In the genomic region with DNA sequence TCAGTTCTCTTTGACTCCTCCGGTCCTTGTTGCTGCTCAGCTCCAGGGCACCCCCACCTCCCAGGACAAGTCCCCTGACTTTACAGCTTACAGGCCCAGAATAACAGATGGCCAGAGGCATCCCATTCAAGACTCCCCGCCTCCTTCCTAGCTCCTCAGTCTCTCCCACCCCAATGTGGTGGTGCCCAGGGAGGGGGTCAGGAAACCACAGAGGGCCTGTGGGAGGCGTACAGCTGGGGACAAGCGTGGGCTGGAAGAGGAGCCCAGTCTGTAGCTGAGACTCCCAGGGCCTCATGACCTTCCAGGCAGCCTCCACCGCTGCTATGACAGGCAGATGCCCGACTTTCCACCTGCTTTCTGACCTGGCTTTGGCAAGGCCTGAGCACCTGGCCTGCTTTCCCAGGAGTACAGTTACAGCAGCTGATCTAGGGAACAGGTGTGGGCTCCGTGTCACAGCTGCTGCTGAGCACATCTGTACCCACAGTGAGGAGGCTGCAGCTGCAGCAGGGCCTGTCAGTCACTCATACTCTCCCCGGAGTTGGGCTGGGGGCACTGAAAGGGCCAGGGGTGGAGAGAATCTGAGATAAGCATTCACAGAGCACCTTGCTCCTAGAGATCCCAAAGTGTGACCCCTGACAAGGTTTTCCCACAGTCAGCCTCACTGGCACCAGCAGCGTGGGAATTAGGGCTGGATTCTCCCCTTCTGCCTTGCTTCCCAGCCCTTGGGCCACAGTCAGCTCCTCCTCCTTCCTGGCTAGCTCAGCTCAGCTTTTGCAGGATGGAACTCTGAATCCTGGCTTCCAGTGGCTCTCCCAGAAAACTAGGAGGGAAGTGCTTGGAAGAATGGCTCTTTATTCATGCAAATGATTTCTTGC, we compare ENCODE assay signal across 1 cellular context.
TF ChIP-seq lines count a peak whose summit lies in the region.

No MANE protein-coding gene starts in this region.

TF ChIP-seq in WTC11, 78 proteins besides CTCF, POLR2A, EP300 and RAD21 (continued from another document):
- TF ChIP-seq, protein P1, sequence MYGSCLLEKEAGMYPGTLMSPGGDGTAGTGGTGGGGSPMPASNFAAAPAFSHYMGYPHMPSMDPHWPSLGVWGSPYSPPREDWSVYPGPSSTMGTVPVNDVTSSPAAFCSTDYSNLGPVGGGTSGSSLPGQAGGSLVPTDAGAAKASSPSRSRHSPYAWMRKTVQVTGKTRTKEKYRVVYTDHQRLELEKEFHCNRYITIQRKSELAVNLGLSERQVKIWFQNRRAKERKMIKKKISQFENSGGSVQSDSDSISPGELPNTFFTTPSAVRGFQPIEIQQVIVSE (CRISPR knock-in tag; IDR thresholded peaks at IDR 0.05; ENCODE audit: borderline replicate concordance), result no peak
- TF ChIP-seq, protein P2, sequence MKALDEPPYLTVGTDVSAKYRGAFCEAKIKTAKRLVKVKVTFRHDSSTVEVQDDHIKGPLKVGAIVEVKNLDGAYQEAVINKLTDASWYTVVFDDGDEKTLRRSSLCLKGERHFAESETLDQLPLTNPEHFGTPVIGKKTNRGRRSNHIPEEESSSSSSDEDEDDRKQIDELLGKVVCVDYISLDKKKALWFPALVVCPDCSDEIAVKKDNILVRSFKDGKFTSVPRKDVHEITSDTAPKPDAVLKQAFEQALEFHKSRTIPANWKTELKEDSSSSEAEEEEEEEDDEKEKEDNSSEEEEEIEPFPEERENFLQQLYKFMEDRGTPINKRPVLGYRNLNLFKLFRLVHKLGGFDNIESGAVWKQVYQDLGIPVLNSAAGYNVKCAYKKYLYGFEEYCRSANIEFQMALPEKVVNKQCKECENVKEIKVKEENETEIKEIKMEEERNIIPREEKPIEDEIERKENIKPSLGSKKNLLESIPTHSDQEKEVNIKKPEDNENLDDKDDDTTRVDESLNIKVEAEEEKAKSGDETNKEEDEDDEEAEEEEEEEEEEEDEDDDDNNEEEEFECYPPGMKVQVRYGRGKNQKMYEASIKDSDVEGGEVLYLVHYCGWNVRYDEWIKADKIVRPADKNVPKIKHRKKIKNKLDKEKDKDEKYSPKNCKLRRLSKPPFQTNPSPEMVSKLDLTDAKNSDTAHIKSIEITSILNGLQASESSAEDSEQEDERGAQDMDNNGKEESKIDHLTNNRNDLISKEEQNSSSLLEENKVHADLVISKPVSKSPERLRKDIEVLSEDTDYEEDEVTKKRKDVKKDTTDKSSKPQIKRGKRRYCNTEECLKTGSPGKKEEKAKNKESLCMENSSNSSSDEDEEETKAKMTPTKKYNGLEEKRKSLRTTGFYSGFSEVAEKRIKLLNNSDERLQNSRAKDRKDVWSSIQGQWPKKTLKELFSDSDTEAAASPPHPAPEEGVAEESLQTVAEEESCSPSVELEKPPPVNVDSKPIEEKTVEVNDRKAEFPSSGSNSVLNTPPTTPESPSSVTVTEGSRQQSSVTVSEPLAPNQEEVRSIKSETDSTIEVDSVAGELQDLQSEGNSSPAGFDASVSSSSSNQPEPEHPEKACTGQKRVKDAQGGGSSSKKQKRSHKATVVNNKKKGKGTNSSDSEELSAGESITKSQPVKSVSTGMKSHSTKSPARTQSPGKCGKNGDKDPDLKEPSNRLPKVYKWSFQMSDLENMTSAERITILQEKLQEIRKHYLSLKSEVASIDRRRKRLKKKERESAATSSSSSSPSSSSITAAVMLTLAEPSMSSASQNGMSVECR (CRISPR knock-in tag; IDR thresholded peaks at IDR 0.05; ENCODE audit: borderline replicate concordance), result no peak
- TF ChIP-seq, protein P3, sequence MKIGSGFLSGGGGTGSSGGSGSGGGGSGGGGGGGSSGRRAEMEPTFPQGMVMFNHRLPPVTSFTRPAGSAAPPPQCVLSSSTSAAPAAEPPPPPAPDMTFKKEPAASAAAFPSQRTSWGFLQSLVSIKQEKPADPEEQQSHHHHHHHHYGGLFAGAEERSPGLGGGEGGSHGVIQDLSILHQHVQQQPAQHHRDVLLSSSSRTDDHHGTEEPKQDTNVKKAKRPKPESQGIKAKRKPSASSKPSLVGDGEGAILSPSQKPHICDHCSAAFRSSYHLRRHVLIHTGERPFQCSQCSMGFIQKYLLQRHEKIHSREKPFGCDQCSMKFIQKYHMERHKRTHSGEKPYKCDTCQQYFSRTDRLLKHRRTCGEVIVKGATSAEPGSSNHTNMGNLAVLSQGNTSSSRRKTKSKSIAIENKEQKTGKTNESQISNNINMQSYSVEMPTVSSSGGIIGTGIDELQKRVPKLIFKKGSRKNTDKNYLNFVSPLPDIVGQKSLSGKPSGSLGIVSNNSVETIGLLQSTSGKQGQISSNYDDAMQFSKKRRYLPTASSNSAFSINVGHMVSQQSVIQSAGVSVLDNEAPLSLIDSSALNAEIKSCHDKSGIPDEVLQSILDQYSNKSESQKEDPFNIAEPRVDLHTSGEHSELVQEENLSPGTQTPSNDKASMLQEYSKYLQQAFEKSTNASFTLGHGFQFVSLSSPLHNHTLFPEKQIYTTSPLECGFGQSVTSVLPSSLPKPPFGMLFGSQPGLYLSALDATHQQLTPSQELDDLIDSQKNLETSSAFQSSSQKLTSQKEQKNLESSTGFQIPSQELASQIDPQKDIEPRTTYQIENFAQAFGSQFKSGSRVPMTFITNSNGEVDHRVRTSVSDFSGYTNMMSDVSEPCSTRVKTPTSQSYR (CRISPR knock-in tag; IDR thresholded peaks at IDR 0.05), result no peak
- TF ChIP-seq RORB (CRISPR knock-in tag; IDR thresholded peaks at IDR 0.05), result no peak
- TF ChIP-seq ZNF121 (CRISPR knock-in tag; IDR thresholded peaks at IDR 0.05), result no peak
- no peak for TF ChIP-seq PRRX2 (CRISPR knock-in tag; IDR thresholded peaks at IDR 0.05)
- TF ChIP-seq, protein P4, sequence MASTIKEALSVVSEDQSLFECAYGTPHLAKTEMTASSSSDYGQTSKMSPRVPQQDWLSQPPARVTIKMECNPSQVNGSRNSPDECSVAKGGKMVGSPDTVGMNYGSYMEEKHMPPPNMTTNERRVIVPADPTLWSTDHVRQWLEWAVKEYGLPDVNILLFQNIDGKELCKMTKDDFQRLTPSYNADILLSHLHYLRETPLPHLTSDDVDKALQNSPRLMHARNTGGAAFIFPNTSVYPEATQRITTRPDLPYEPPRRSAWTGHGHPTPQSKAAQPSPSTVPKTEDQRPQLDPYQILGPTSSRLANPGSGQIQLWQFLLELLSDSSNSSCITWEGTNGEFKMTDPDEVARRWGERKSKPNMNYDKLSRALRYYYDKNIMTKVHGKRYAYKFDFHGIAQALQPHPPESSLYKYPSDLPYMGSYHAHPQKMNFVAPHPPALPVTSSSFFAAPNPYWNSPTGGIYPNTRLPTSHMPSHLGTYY (CRISPR knock-in tag; IDR thresholded peaks at IDR 0.05), result no peak
- TF ChIP-seq, protein P5, sequence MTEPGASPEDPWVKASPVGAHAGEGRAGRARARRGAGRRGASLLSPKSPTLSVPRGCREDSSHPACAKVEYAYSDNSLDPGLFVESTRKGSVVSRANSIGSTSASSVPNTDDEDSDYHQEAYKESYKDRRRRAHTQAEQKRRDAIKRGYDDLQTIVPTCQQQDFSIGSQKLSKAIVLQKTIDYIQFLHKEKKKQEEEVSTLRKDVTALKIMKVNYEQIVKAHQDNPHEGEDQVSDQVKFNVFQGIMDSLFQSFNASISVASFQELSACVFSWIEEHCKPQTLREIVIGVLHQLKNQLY (CRISPR knock-in tag; IDR thresholded peaks at IDR 0.05), result no peak
- TF ChIP-seq SMAD4 (CRISPR knock-in tag; IDR thresholded peaks at IDR 0.05), result no peak
- TF ChIP-seq GRHL2 (CRISPR knock-in tag; IDR thresholded peaks at IDR 0.05; ENCODE audit: insufficient replicate concordance, severe bottlenecking), result no peak
- TF ChIP-seq, protein P6, sequence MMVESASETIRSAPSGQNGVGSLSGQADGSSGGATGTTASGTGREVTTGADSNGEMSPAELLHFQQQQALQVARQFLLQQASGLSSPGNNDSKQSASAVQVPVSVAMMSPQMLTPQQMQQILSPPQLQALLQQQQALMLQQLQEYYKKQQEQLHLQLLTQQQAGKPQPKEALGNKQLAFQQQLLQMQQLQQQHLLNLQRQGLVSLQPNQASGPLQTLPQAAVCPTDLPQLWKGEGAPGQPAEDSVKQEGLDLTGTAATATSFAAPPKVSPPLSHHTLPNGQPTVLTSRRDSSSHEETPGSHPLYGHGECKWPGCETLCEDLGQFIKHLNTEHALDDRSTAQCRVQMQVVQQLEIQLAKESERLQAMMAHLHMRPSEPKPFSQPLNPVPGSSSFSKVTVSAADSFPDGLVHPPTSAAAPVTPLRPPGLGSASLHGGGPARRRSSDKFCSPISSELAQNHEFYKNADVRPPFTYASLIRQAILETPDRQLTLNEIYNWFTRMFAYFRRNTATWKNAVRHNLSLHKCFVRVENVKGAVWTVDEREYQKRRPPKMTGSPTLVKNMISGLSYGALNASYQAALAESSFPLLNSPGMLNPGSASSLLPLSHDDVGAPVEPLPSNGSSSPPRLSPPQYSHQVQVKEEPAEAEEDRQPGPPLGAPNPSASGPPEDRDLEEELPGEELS (CRISPR knock-in tag; IDR thresholded peaks at IDR 0.05), result no peak
